In the genomic region with DNA sequence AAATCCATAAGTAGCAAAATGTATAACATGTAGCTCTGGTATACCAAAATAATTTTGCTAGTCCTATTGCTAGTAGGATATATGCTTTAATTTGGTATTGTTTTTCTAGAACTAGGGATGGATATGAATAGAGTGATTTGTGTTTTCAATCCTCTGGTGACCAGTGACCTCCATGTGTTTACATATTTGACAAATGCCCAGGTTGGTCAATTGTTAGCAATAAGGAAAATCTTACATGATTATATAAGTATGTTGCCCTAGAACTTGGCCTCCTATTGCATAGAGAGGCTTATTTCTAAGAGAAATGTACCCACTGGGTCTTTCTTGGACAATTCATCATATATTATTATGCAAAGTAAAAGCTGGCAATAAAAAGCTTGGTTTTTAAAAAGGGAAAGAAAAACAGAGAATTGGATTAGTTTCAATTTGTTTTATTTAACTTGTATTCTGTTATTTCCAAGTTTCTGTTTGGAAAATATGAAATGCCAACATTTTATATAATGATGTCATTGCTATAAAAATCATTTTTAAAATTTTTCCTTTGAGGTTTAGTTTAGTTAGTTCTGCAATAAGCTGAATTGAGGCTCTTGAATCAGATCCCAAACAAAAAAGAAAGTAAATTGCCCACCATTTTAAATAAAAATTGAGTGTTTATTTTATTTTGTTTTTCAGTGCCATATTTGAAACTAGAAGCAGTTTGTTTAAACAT, we compare ENCODE assay signal across 22 cellular contexts.
"Had no signal": no experiment of that assay in that cellular context is flagged by ENCODE, and none has a peak within 500 bp of the region (broad histone marks: within the 10 kb centered on the region; RNA-seq: fewer than 3 reads in every experiment).

No MANE protein-coding gene starts in this region.

- H3K27ac ChIP-seq: KMS-11, SJSA1, SK-N-MC had no signal

- H3K27me3 ChIP-seq: SJSA1 had no signal

- ATAC-seq: K562 had no signal

- FAIRE-seq: K562 had no signal

- H3K36me3 ChIP-seq: SJSA1 had no signal

- H3K4me1 ChIP-seq: SJSA1 had no signal

- DNase-seq: Kasumi-1; MM.1S; NCI-H1092 treated with DMSO at 0.1 percent for 48 hours; NCI-H1436; NCI-H187; NCI-H2029; NCI-H2081 treated with DMSO at 0.1 percent for 48 hours; NCI-H2171; NCI-H226; NCI-H446; NCI-H510A; NCI-H524 treated with DMSO at 0.1 percent for 48 hours; NCI-H748 treated with DMSO at 0.1 percent for 48 hours; NK-92 treated with Interleukin-12 subunit alpha and Interleukin-12 subunit beta, amount 100 ng/mL, for 24 hours; OCI-M1; Right ventricle myocardium superior; RPMI8226; SIG-M5 had no signal

- H3K4me3 ChIP-seq: K562, SJSA1, SK-N-MC had no signal
